In genomic region chr18:76658627-76659026, GRCh38 we compare ENCODE assay signal across 8 cellular contexts.
DNase-seq lines count a peak whose midpoint lies in the region; ATAC-seq and TF ChIP-seq lines count a peak whose summit lies in the region.

No MANE protein-coding gene starts in this region.

- TF ChIP-seq POLR2A in body of pancreas (IDR thresholded peaks at IDR 0.05), result no peak

- H3K36me3 ChIP-seq in aorta (ENCODE audit: control insufficient read depth in 1 of 2, insufficient read depth in 2 of 2, low read length in 1 of 2), result no peaks in the 10 kb centered on the region
- no peaks in the 10 kb centered on the region for H3K36me3 ChIP-seq in body of pancreas (replicated peaks in 1 of 2; ENCODE audit: insufficient read depth in 1 of 2, low read depth in 2 of 2)

- no peaks in the 10 kb centered on the region for H3K27me3 ChIP-seq in aorta (ENCODE audit: control insufficient read depth in 1 of 2, insufficient read depth in 2 of 2, low read length in 1 of 2)
- no peaks in the 10 kb centered on the region for H3K27me3 ChIP-seq in body of pancreas

- no peaks in the 10 kb centered on the region for H3K9me3 Mint-ChIP-seq in endothelial cell (ENCODE audit: unreplicated experiment)

- intact Hi-C loops in aorta (cut with DNase I) (no loop called here), body of pancreas (cut with DNase I) (no loop called here)

- ATAC-seq in GM18502 (IDR thresholded peaks at IDR 0.05; ENCODE audit: poor library complexity, unreplicated experiment) (peak; percentile 71), aorta (ENCODE audit: low FRiP score) (peak; percentile 15), T-helper 17 cell (no peak), HG02973 (IDR thresholded peaks at IDR 0.05; ENCODE audit: unreplicated experiment) (no peak), body of pancreas (no peak)

- H3K4me3 ChIP-seq in aorta (ENCODE audit: low read length in 2 of 2) (no peak overlapping the region), body of pancreas (no peak overlapping the region)

- peaks cover 20% of the 10 kb centered on the region for H3K4me1 Mint-ChIP-seq in endothelial cell (ENCODE audit: unreplicated experiment)
- H3K4me1 Mint-ChIP-seq in T-helper 17 cell, result peaks cover 10% of the 10 kb centered on the region

- 46 to 47% methylated on average over 7 of the region's 7 CpGs for WGBS in aorta, 2 donors
- WGBS in body of pancreas, 2 donors, result 28 to 39% methylated on average over 7 of the region's 7 CpGs

- TF ChIP-seq CTCF in 22Rv1 (IDR thresholded peaks at IDR 0.05), result peak; percentile 32; the same call in 1 of the 2 replicates
- peak; percentile 38 for TF ChIP-seq CTCF in endothelial cell (IDR thresholded peaks at IDR 0.05; ENCODE audit: unreplicated experiment)
- TF ChIP-seq CTCF in body of pancreas (IDR thresholded peaks at IDR 0.05), result no peak

- no peak overlapping the region for H3K27ac ChIP-seq in 22Rv1
- no peak overlapping the region for H3K27ac ChIP-seq in aorta (ENCODE audit: low read depth in 1 of 2, low read length in 2 of 2)
- no peak overlapping the region for H3K27ac ChIP-seq in body of pancreas

- no peak overlapping the region for H3K27ac Mint-ChIP-seq in endothelial cell (ENCODE audit: unreplicated experiment)
- no peak overlapping the region for H3K27ac Mint-ChIP-seq in T-helper 17 cell

- H3K4me3 Mint-ChIP-seq in endothelial cell (ENCODE audit: unreplicated experiment) (no peak overlapping the region), T-helper 17 cell (no peak overlapping the region)

- H3K9me3 ChIP-seq in aorta (ENCODE audit: control insufficient read depth, low read length), result no peaks in the 10 kb centered on the region
- no peaks in the 10 kb centered on the region for H3K9me3 ChIP-seq in T-helper 17 cell (ENCODE audit: control insufficient read depth, low read length, poor library complexity, severe bottlenecking)
- H3K9me3 ChIP-seq in body of pancreas, result no peaks in the 10 kb centered on the region

- no peaks in the 10 kb centered on the region for H3K4me1 ChIP-seq in aorta (ENCODE audit: control insufficient read depth in 1 of 2, insufficient read depth in 2 of 2, low read length in 2 of 2)
- no peaks in the 10 kb centered on the region for H3K4me1 ChIP-seq in body of pancreas

- H3K27me3 Mint-ChIP-seq in endothelial cell (ENCODE audit: unreplicated experiment), result peaks cover 3% of the 10 kb centered on the region
- H3K27me3 Mint-ChIP-seq in T-helper 17 cell, result peaks cover 42% of the 10 kb centered on the region

- H3K36me3 Mint-ChIP-seq in endothelial cell (ENCODE audit: low read depth, unreplicated experiment) (no peaks in the 10 kb centered on the region), T-helper 17 cell (ENCODE audit: low read depth) (peaks cover 2% of the 10 kb centered on the region)

- DNase-seq in MV-4-11 (lab: John Stamatoyannopoulos, UW) (peak; percentile 48), endothelial cell (ENCODE audit: low spot score) (peak; percentile 56), aorta (no peak), T-helper 17 cell (no peak), body of pancreas (no peak)

Comparison
In these comparisons a context has a peak if more than half of its experiments do, and no peak if none do; other contexts are left out.
1. CTCF ChIP-seq: peak in 22Rv1 (single experiment) and endothelial cell (single experiment); none in body of pancreas (0 of 7).
2. ATAC-seq: peak in GM18502 (single experiment) and aorta (single experiment); none in T-helper 17 cell (single experiment), HG02973 (single experiment) and body of pancreas (single experiment).
3. DNase-seq: peak in MV-4-11 (single experiment) and endothelial cell (single experiment); none in aorta (0 of 2), T-helper 17 cell (0 of 3) and body of pancreas (0 of 4).